Comparison of ENCODE assay signal across 13 cellular contexts in genomic region chr11:1864216-1864615, GRCh38. TPM values are rescaled to one million over a fixed set of nuclear protein-coding genes. Genes with fewer than 3 reads are reported as not detected.
DNase-seq lines count a peak whose midpoint lies in the region; ATAC-seq, FAIRE-seq and TF ChIP-seq lines count a peak whose summit lies in the region.
"Had no signal": no experiment of that assay in that cellular context is flagged by ENCODE, and none has a peak within 500 bp of the region (broad histone marks: within the 10 kb centered on the region; RNA-seq: fewer than 3 reads in every experiment).

No MANE protein-coding gene starts in this region.

- DNase-seq in M059J (ENCODE audit: low read depth) (peak; percentile 80), endothelial cell of umbilical vein (ENCODE audit: low read depth, low spot score) (no peak), KBM-7 (no peak)
- no peak for DNase-seq in central memory CD4-positive, alpha-beta T cell
- DNase-seq: activated T-cell treated with anti-CD3 and anti-CD28 coated beads, Interleukin-2, amount 50 U/mL, for 48 hours; cortex of kidney; NCI-H187 had no signal

- H2AFZ ChIP-seq in endothelial cell of umbilical vein (ENCODE audit: low read depth, low read length), result peak overlapping the region; percentile 88

- intact Hi-C loops in endothelial cell of umbilical vein (cut with micrococcal nuclease), result no loop called here

- H3K79me2 ChIP-seq in endothelial cell of umbilical vein (ENCODE audit: control insufficient read depth, insufficient read depth, low read length), result no peaks in the 10 kb centered on the region

- H3K36me3 ChIP-seq in endothelial cell of umbilical vein (ENCODE audit: control insufficient read depth in 2 of 2, extremely low read depth in 1 of 2, insufficient read depth in 2 of 2, low read length in 2 of 2) (no peaks in the 10 kb centered on the region), mucosa of stomach (ENCODE audit: control insufficient read depth, insufficient read depth, low read length) (no peaks in the 10 kb centered on the region), subcutaneous abdominal adipose tissue (ENCODE audit: control insufficient read depth in 5 of 5, insufficient read depth in 5 of 5, low read length in 5 of 5) (no peaks in the 10 kb centered on the region)

- ATAC-seq in HG02870 (IDR thresholded peaks at IDR 0.05; ENCODE audit: unreplicated experiment), result no peak
- ATAC-seq in GM21528 (IDR thresholded peaks at IDR 0.05; ENCODE audit: low FRiP score, unreplicated experiment), result no peak

- dilution Hi-C loops in endothelial cell of umbilical vein (cut with MboI; ENCODE audit: extremely low pct_ligation_motif_present, low sequenced_read_pairs), result no loop called here

- H3K27me3 ChIP-seq in endothelial cell of umbilical vein (ENCODE audit: control insufficient read depth in 2 of 2, insufficient read depth in 2 of 2, low read length in 2 of 2) (no peaks in the 10 kb centered on the region), mucosa of stomach (ENCODE audit: control insufficient read depth, insufficient read depth, low read length) (no peaks in the 10 kb centered on the region), subcutaneous abdominal adipose tissue (ENCODE audit: control insufficient read depth in 5 of 5, insufficient read depth in 4 of 5, low read length in 5 of 5) (peaks cover 3 to 16% (median 13%) of the 10 kb centered on the region in 5 donors)

- TF ChIP-seq CTCF in endothelial cell of umbilical vein (IDR thresholded peaks at IDR 0.05; ENCODE audit: extremely low read depth in 1 of 2, insufficient read depth in 1 of 2, low read depth in 1 of 2, low read length in 2 of 2), result no peak

- no peak overlapping the region for H3K4me3 ChIP-seq in endothelial cell of umbilical vein (replicated peaks in 1 of 3; ENCODE audit: insufficient read depth in 1 of 3, low read depth in 1 of 3, low read length in 3 of 3)
- H3K4me3 ChIP-seq in mucosa of stomach (ENCODE audit: low read length), result no peak overlapping the region
- peak overlapping the region; percentile 44 to 63 (median 60) for H3K4me3 ChIP-seq in subcutaneous abdominal adipose tissue (ENCODE audit: low read depth in 1 of 5, low read length in 5 of 5)
- H3K4me3 ChIP-seq: GM12878 had no signal

- in situ Hi-C loops in KBM-7 (cut with MboI; ENCODE audit: low pct_unique_long_range_greater_than_20kb, low sequenced_read_pairs), result no loop called here

- POLR2A ChIA-PET in endothelial cell of umbilical vein (lab: Charles Lee), result no interaction called here

- H3K9me1 ChIP-seq in endothelial cell of umbilical vein (replicated peaks; ENCODE audit: control insufficient read depth, extremely low read depth, insufficient read depth, low read length), result no peaks in the 10 kb centered on the region

- no peak for TF ChIP-seq POLR2A in endothelial cell of umbilical vein (IDR thresholded peaks at IDR 0.05; ENCODE audit: low read depth, low read length)

- no peak for FAIRE-seq in endothelial cell of umbilical vein (lab: Jason Lieb, UNC)
- FAIRE-seq: GM12878 had no signal

- no peak overlapping the region for H3K4me2 ChIP-seq in endothelial cell of umbilical vein (ENCODE audit: insufficient read depth, low read length)

- H3K4me1 ChIP-seq in endothelial cell of umbilical vein (ENCODE audit: control insufficient read depth, extremely low read depth, insufficient read depth, low read length) (peaks cover 12% of the 10 kb centered on the region), mucosa of stomach (ENCODE audit: control insufficient read depth, insufficient read depth, low read length) (peaks cover 14% of the 10 kb centered on the region), subcutaneous abdominal adipose tissue (ENCODE audit: control insufficient read depth in 5 of 5, insufficient read depth in 5 of 5, low read length in 5 of 5) (peaks cover 0 to 66% (median 45%) of the 10 kb centered on the region in 5 donors)

- CTCF ChIA-PET in endothelial cell of umbilical vein (lab: Charles Lee), result interaction anchor here (3.9 kb wide), 1 partner anchor 18 kb away, joined by 21 read pairs; no protein-coding TSS in a partner anchor

- H3K9me3 ChIP-seq in endothelial cell of umbilical vein (replicated peaks; ENCODE audit: control insufficient read depth, insufficient read depth, low read length) (no peaks in the 10 kb centered on the region), mucosa of stomach (ENCODE audit: control insufficient read depth, low read length) (no peaks in the 10 kb centered on the region), subcutaneous abdominal adipose tissue (ENCODE audit: control insufficient read depth in 5 of 5, low read length in 5 of 5) (peaks cover 0 to 2% (median 0%) of the 10 kb centered on the region in 5 donors)

- H3K27ac ChIP-seq in endothelial cell of umbilical vein (ENCODE audit: insufficient read depth, low read depth, low read length) (no peak overlapping the region), subcutaneous abdominal adipose tissue (ENCODE audit: low read depth, low read length) (peak overlapping the region; percentile 84)
- H3K27ac ChIP-seq: VCaP had no signal

- no peaks in the 10 kb centered on the region for H4K20me1 ChIP-seq in endothelial cell of umbilical vein (replicated peaks; ENCODE audit: control insufficient read depth, extremely low read depth, insufficient read depth, low read length)

- BruUV-seq in endothelial cell of umbilical vein (replicated peaks; lab: Mats Ljungman, UMichigan), result no TSS peak

- no peak overlapping the region for H3K9ac ChIP-seq in endothelial cell of umbilical vein (replicated peaks; ENCODE audit: extremely low read depth, insufficient read depth, low read length)
- H3K9ac ChIP-seq in mucosa of stomach (ENCODE audit: low read length), result peak overlapping the region; percentile 37
- H3K9ac ChIP-seq in subcutaneous abdominal adipose tissue (ENCODE audit: low read length in 5 of 5), result peak overlapping the region in 3 of 5 donors; percentile 42 to 72 (median 56)

TF ChIP-seq in endothelial cell of umbilical vein, 7 proteins besides CTCF, POLR2A, EP300 and RAD21 (continues in another document):
- no peak for TF ChIP-seq JUN (IDR thresholded peaks at IDR 0.05; ENCODE audit: borderline replicate concordance, insufficient read depth, insufficient read length, low read depth)

RNA-seq across cellular contexts. Expression of gene LSP1, which starts 11.3 kb away (rescaled TPM):
- 1.8 and 4.0 TPM in 2 replicates for total RNA-seq in M059J (2014; rRNA removed; shearing (Covaris generic))
- total RNA-seq in endothelial cell of umbilical vein, result not detected in 2 replicates
- not detected in 2 replicates for polyA plus RNA-seq in endothelial cell of umbilical vein
- polyA plus RNA-seq in endothelial cell of umbilical vein (2011; cell fraction: cytosol; rRNA removed), result 0.05 TPM in 1 of 2 replicates, not detected in the other
- polyA plus RNA-seq in endothelial cell of umbilical vein (2011; cell fraction: nucleus; rRNA removed), result 0.13 TPM in 1 of 2 replicates, not detected in the other
- polyA plus RNA-seq in endothelial cell of umbilical vein (2012), result not detected in 2 replicates
- polyA minus RNA-seq in endothelial cell of umbilical vein, result not detected in 2 replicates
- polyA minus RNA-seq in endothelial cell of umbilical vein (2011; cell fraction: cytosol; rRNA and poly(A)+ RNA removed), result not detected
- polyA minus RNA-seq in endothelial cell of umbilical vein (2011; cell fraction: nucleus; rRNA and poly(A)+ RNA removed), result not detected in 2 replicates

RNA-seq across cellular contexts. Expression of gene TNNI2, which starts 25.4 kb away (rescaled TPM):
- total RNA-seq in M059J (2014; rRNA removed; shearing (Covaris generic)), result not detected in 2 replicates
- not detected in 2 replicates for total RNA-seq in endothelial cell of umbilical vein
- polyA plus RNA-seq in endothelial cell of umbilical vein, result not detected in 2 replicates
- polyA plus RNA-seq in endothelial cell of umbilical vein (2011; cell fraction: cytosol; rRNA removed), result not detected in 2 replicates
- not detected in 2 replicates for polyA plus RNA-seq in endothelial cell of umbilical vein (2011; cell fraction: nucleus; rRNA removed)
- polyA plus RNA-seq in endothelial cell of umbilical vein (2012), result not detected in 2 replicates
- polyA minus RNA-seq in endothelial cell of umbilical vein, result not detected in 2 replicates
- not detected for polyA minus RNA-seq in endothelial cell of umbilical vein (2011; cell fraction: cytosol; rRNA and poly(A)+ RNA removed)
- not detected in 2 replicates for polyA minus RNA-seq in endothelial cell of umbilical vein (2011; cell fraction: nucleus; rRNA and poly(A)+ RNA removed)

RNA-seq across cellular contexts. Expression of gene PRR33, which starts 27.5 kb away (rescaled TPM):
- total RNA-seq in M059J (2014; rRNA removed; shearing (Covaris generic)), result not detected in 2 replicates
- total RNA-seq in endothelial cell of umbilical vein, result not detected in 2 replicates
- polyA plus RNA-seq in endothelial cell of umbilical vein, result not detected in 2 replicates
- not detected in 2 replicates for polyA plus RNA-seq in endothelial cell of umbilical vein (2011; cell fraction: cytosol; rRNA removed)
- not detected in 2 replicates for polyA plus RNA-seq in endothelial cell of umbilical vein (2011; cell fraction: nucleus; rRNA removed)
- not detected in 2 replicates for polyA plus RNA-seq in endothelial cell of umbilical vein (2012)
- polyA minus RNA-seq in endothelial cell of umbilical vein, result not detected in 2 replicates
- not detected for polyA minus RNA-seq in endothelial cell of umbilical vein (2011; cell fraction: cytosol; rRNA and poly(A)+ RNA removed)
- not detected in 2 replicates for polyA minus RNA-seq in endothelial cell of umbilical vein (2011; cell fraction: nucleus; rRNA and poly(A)+ RNA removed)
- total RNA-seq: GM12878 had no signal

RNA-seq across cellular contexts. Expression of gene SYT8, which starts 29.4 kb away (rescaled TPM):
- not detected in 2 replicates for total RNA-seq in M059J (2014; rRNA removed; shearing (Covaris generic))
- not detected in 2 replicates for total RNA-seq in endothelial cell of umbilical vein
- not detected in 2 replicates for polyA plus RNA-seq in endothelial cell of umbilical vein
- not detected in 2 replicates for polyA plus RNA-seq in endothelial cell of umbilical vein (2011; cell fraction: cytosol; rRNA removed)
- not detected in 2 replicates for polyA plus RNA-seq in endothelial cell of umbilical vein (2011; cell fraction: nucleus; rRNA removed)
- not detected in 2 replicates for polyA plus RNA-seq in endothelial cell of umbilical vein (2012)
- not detected in 2 replicates for polyA minus RNA-seq in endothelial cell of umbilical vein
- not detected for polyA minus RNA-seq in endothelial cell of umbilical vein (2011; cell fraction: cytosol; rRNA and poly(A)+ RNA removed)
- polyA minus RNA-seq in endothelial cell of umbilical vein (2011; cell fraction: nucleus; rRNA and poly(A)+ RNA removed), result not detected in 2 replicates
- total RNA-seq: GM12878 had no signal

RNA-seq across cellular contexts. Expression of gene TNNT3, which starts 55.3 kb away (rescaled TPM):
- total RNA-seq in M059J (2014; rRNA removed; shearing (Covaris generic)), result not detected in 2 replicates
- total RNA-seq in endothelial cell of umbilical vein, result not detected in 2 replicates
- polyA plus RNA-seq in endothelial cell of umbilical vein, result not detected in 2 replicates
- not detected in 2 replicates for polyA plus RNA-seq in endothelial cell of umbilical vein (2011; cell fraction: cytosol; rRNA removed)
- polyA plus RNA-seq in endothelial cell of umbilical vein (2011; cell fraction: nucleus; rRNA removed), result not detected in 2 replicates
- not detected in 2 replicates for polyA plus RNA-seq in endothelial cell of umbilical vein (2012)
- polyA minus RNA-seq in endothelial cell of umbilical vein, result not detected in 2 replicates
- not detected for polyA minus RNA-seq in endothelial cell of umbilical vein (2011; cell fraction: cytosol; rRNA and poly(A)+ RNA removed)
- polyA minus RNA-seq in endothelial cell of umbilical vein (2011; cell fraction: nucleus; rRNA and poly(A)+ RNA removed), result not detected in 2 replicates
- total RNA-seq: GM12878 had no signal

Comparison
In these comparisons a context has a peak if more than half of its experiments do, and no peak if none do; other contexts are left out.
1. H3K4me3 ChIP-seq: peak in subcutaneous abdominal adipose tissue (5 of 5); none in endothelial cell of umbilical vein (0 of 3) and mucosa of stomach (single experiment).